ENCODE assay signal across 8 cellular contexts in the genomic region with DNA sequence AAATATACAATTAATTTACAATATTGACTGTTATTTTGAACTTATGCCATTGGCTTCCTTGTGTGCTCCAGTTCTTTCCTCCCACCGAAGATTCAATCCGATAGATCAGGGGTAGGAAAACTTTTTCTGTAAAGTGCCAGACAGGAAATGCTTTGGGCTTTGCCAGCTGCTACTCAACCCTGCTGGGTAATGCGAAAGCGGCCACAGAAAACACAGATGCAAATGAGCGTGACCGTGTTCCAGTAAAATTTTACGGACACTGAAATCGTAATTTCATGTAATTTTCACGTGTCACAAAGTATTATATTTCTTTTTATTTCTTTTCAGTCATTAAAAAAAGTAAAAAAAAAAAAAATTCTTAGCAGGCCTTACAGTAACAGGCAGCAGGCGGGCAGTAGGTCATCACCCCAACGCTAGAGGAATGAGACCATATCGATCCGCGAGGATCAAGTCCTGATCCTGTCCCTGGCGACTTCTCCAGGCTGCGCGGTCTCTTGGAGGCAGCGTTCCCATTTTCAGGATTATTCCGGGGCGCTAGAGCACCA. TPM values are rescaled to one million over a fixed set of nuclear protein-coding genes. Genes with fewer than 3 reads are reported as not detected.
DNase-seq lines count a peak whose midpoint lies in the region; ATAC-seq and TF ChIP-seq lines count a peak whose summit lies in the region.

No MANE protein-coding gene starts in this region.

- no peak for TF ChIP-seq CTCF in WTC11 (IDR thresholded peaks at IDR 0.05)
- no peak for TF ChIP-seq CTCF in thoracic aorta (IDR thresholded peaks at IDR 0.05)

- H3K36me3 ChIP-seq in thoracic aorta, result no peaks in the 10 kb centered on the region

- no peaks in the 10 kb centered on the region for H3K9me3 ChIP-seq in thoracic aorta

- no peaks in the 10 kb centered on the region for H3K9me3 Mint-ChIP-seq in WTC11

- POLR2A ChIA-PET in WTC11 (lab: Charles Lee), result interaction anchor here (0.7 to 2.3 kb wide), 5 partner anchors 17 to 200 kb away, joined by 4 to 8 read pairs (median 4); a partner anchor contains a TSS

- CTCF ChIA-PET in WTC11 (lab: Charles Lee), result interaction anchor here (0.9 to 4.1 kb wide), 6 partner anchors 28 to 314 kb away, joined by 3 to 26 read pairs (median 4); a partner anchor contains a TSS

- H3K4me1 Mint-ChIP-seq in WTC11, result peaks cover 71% of the 10 kb centered on the region

- H3K36me3 Mint-ChIP-seq in WTC11, result no peaks in the 10 kb centered on the region

- peaks cover 18 to 36% of the 10 kb centered on the region in 2 donors for H3K4me1 ChIP-seq in thoracic aorta (ENCODE audit: control insufficient read depth in 1 of 2, low read depth in 2 of 2)

- H3K27me3 Mint-ChIP-seq in WTC11 (ENCODE audit: low read depth), result no peaks in the 10 kb centered on the region; the same call in 1 of the 2 replicates

- peak overlapping the region; percentile 92 for H3K4me3 Mint-ChIP-seq in WTC11

- peak overlapping the region; percentile 99 for H3K4me3 ChIP-seq in thoracic aorta

- peak; percentile 68 for DNase-seq in GM03348 (ENCODE audit: low spot score)
- peak; percentile 24 to 27 for DNase-seq in Kasumi-1 (lab: John Stamatoyannopoulos, UW)
- no peak for DNase-seq in WTC11 (ENCODE audit: low spot score)
- peak; percentile 23 for DNase-seq in effector CD8-positive, alpha-beta T cell (lab: John Stamatoyannopoulos, UW)
- peak; percentile 33 for DNase-seq in mucosa of gallbladder (ENCODE audit: low spot score)
- DNase-seq in thoracic aorta (ENCODE audit: low spot score), result no peak

- peak; percentile 29 for ATAC-seq in GM21576 (IDR thresholded peaks at IDR 0.05; ENCODE audit: unreplicated experiment)
- peak; percentile 10 for ATAC-seq in WTC11
- peak; percentile 47 for ATAC-seq in thoracic aorta (ENCODE audit: insufficient number of reproducible peaks, low FRiP score, low read depth)
- ATAC-seq in HG03571 (IDR thresholded peaks at IDR 0.05; ENCODE audit: unreplicated experiment), result no peak

- no peaks in the 10 kb centered on the region for H3K27me3 ChIP-seq in thoracic aorta (replicated peaks; ENCODE audit: insufficient read depth)

- H3K27ac Mint-ChIP-seq in WTC11, result peak overlapping the region; percentile 98

- H3K27ac ChIP-seq in thoracic aorta, result peak overlapping the region; percentile 81 to 98

TF ChIP-seq in WTC11, 78 proteins besides CTCF, POLR2A, EP300 and RAD21:
- no peak for TF ChIP-seq ZNF219 (CRISPR knock-in tag; IDR thresholded peaks at IDR 0.05; ENCODE audit: borderline replicate concordance)
- TF ChIP-seq, protein P1, sequence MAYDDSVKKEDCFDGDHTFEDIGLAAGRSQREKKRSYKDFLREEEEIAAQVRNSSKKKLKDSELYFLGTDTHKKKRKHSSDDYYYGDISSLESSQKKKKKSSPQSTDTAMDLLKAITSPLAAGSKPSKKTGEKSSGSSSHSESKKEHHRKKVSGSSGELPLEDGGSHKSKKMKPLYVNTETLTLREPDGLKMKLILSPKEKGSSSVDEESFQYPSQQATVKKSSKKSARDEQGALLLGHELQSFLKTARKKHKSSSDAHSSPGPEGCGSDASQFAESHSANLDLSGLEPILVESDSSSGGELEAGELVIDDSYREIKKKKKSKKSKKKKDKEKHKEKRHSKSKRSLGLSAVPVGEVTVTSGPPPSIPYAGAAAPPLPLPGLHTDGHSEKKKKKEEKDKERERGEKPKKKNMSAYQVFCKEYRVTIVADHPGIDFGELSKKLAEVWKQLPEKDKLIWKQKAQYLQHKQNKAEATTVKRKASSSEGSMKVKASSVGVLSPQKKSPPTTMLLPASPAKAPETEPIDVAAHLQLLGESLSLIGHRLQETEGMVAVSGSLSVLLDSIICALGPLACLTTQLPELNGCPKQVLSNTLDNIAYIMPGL (CRISPR knock-in tag; IDR thresholded peaks at IDR 0.05), result 0 out of 2 replicates have a peak, but pooled peaks have one; percentile 0

RNA-seq across cellular contexts. Expression of a gene that starts 0.6 kb away (rescaled TPM):
- 10.5 to 14.5 TPM (median 13.3 TPM) in 3 replicates for total RNA-seq in WTC11 (2021)
- total RNA-seq in mucosa of gallbladder, result 32.9 TPM
- 10 to 100 TPM; 20.2 to 30.6 TPM for total RNA-seq in thoracic aorta

RNA-seq across cellular contexts. Expression of a gene that starts 1.0 kb away (rescaled TPM):
- total RNA-seq in WTC11 (2021), result 15.0 to 17.8 TPM (median 16.1 TPM) in 3 replicates
- 54.7 TPM for total RNA-seq in mucosa of gallbladder
- 10 to 100 TPM; 16.8 to 33.9 TPM for total RNA-seq in thoracic aorta

RNA-seq across cellular contexts. Expression of a gene that starts 59.3 kb away (rescaled TPM):
- total RNA-seq in WTC11 (2021), result 35.4 to 39.2 TPM (median 37.3 TPM) in 3 replicates
- 24.6 TPM for total RNA-seq in mucosa of gallbladder
- 10 to 100 TPM in 1 of 2 donors, 1 to 10 TPM in 1; 6.5 to 26.9 TPM for total RNA-seq in thoracic aorta

Comparison
In these comparisons a context has a peak if more than half of its experiments do, and no peak if none do; other contexts are left out.
1. DNase-seq: peak in GM03348 (single experiment), Kasumi-1 (2 of 2), effector CD8-positive, alpha-beta T cell (single experiment) and mucosa of gallbladder (single experiment); none in WTC11 (single experiment) and thoracic aorta (single experiment).